Comparison of ENCODE assay signal across 9 cellular contexts in genomic region chr7:42691030-42691639, GRCh38.
DNase-seq lines count a peak whose midpoint lies in the region; ATAC-seq and TF ChIP-seq lines count a peak whose summit lies in the region.
"Had no signal": no experiment of that assay in that cellular context is flagged by ENCODE, and none has a peak within 500 bp of the region (broad histone marks: within the 10 kb centered on the region; RNA-seq: fewer than 3 reads in every experiment).

No MANE protein-coding gene starts in this region.

- TF ChIP-seq CTCF in foreskin keratinocyte (conservative IDR thresholded peaks at IDR 0.05): peak; percentile 72
- TF ChIP-seq CTCF in retinal pigment epithelial cell (conservative IDR thresholded peaks at IDR 0.05; ENCODE audit: low read depth, low read length): peak; percentile 75

- H3K27ac ChIP-seq in foreskin keratinocyte: no peak overlapping the region
- H3K27ac ChIP-seq: BLaER1 treated with 17β-estradiol and CSF1 and Interleukin-3, amounts not matched to agents 10 nM and 100 nM had no signal

- H3K4me1 ChIP-seq in foreskin keratinocyte: no peaks in the 10 kb centered on the region

- H3K27me3 ChIP-seq in foreskin keratinocyte: no peaks in the 10 kb centered on the region
- H3K27me3 ChIP-seq: BLaER1 treated with 17β-estradiol and CSF1 and Interleukin-3, amounts not matched to agents 10 nM and 100 nM had no signal

- H3K4me3 ChIP-seq in retinal pigment epithelial cell (ENCODE audit: low read length): no peak overlapping the region
- H3K4me3 ChIP-seq: BLaER1 treated with 17β-estradiol and CSF1 and Interleukin-3, amounts not matched to agents 10 nM and 100 nM had no signal

- ATAC-seq in foreskin keratinocyte (peak; percentile 26), HG03045 (IDR thresholded peaks at IDR 0.05; ENCODE audit: unreplicated experiment) (no peak), HG02970 (IDR thresholded peaks at IDR 0.05; ENCODE audit: low FRiP score, unreplicated experiment) (no peak)

- DNase-seq in NCI-H2196 (lab: John Stamatoyannopoulos, UW; ENCODE audit: unreplicated experiment): peak; percentile 1
- DNase-seq in NCI-H2196 treated with DMSO at 0.1 percent for 48 hours (lab: John Stamatoyannopoulos, UW; ENCODE audit: unreplicated experiment): no peak
- DNase-seq in RPMI7951 (ENCODE audit: low read depth): peak; percentile 73
- peak in 1 of 2 donors; percentile 50 for DNase-seq in foreskin keratinocyte
- peak; percentile 8 for DNase-seq in retinal pigment epithelial cell (ENCODE audit: low read depth)
- DNase-seq in GM19240 (ENCODE audit: insufficient read length, low spot score): no peak

Comparison
In these comparisons a context has a peak if more than half of its experiments do, and no peak if none do; other contexts are left out.
1. DNase-seq: peak in NCI-H2196 (single experiment), RPMI7951 (single experiment) and retinal pigment epithelial cell (single experiment); none in NCI-H2196 treated with DMSO at 0.1 percent for 48 hours (single experiment) and GM19240 (single experiment).